Comparison of ENCODE assay signal across 7 cellular contexts in genomic region chr18:59249186-59249774, GRCh38. TPM values are rescaled to one million over a fixed set of nuclear protein-coding genes. Genes with fewer than 3 reads are reported as not detected.
DNase-seq lines count a peak whose midpoint lies in the region; FAIRE-seq and TF ChIP-seq lines count a peak whose summit lies in the region.

No MANE protein-coding gene starts in this region.

- no peak overlapping the region for H3K9ac ChIP-seq in keratinocyte (ENCODE audit: control insufficient read depth, extremely low read depth, insufficient read depth, low read length)

- no peaks in the 10 kb centered on the region for H3K4me1 ChIP-seq in keratinocyte (ENCODE audit: control insufficient read depth, extremely low read depth, insufficient read depth, low read length)
- H3K4me1 ChIP-seq in suprapubic skin: no peaks in the 10 kb centered on the region

- dilution Hi-C loops in keratinocyte (cut with MboI; ENCODE audit: extremely low pct_ligation_motif_present, low sequenced_read_pairs): no loop called here

- H3K9me1 ChIP-seq in keratinocyte (ENCODE audit: control insufficient read depth, extremely low read depth, insufficient read depth, low read length): no peaks in the 10 kb centered on the region

- no peaks in the 10 kb centered on the region for H4K20me1 ChIP-seq in keratinocyte (ENCODE audit: control insufficient read depth, extremely low read depth, insufficient read depth, low read length)

- no peak overlapping the region for H2AFZ ChIP-seq in keratinocyte (ENCODE audit: control insufficient read depth, low read length)

- H3K36me3 ChIP-seq in brain microvascular endothelial cell (replicated peaks) (no peaks in the 10 kb centered on the region), keratinocyte (ENCODE audit: control insufficient read depth in 2 of 2, extremely low read depth in 1 of 2, insufficient read depth in 2 of 2, low read length in 2 of 2) (no peaks in the 10 kb centered on the region), suprapubic skin (no peaks in the 10 kb centered on the region)

- no peak overlapping the region for H3K4me3 ChIP-seq in HL-60 (replicated peaks; ENCODE audit: insufficient read depth, low read length)
- no peak overlapping the region for H3K4me3 ChIP-seq in brain microvascular endothelial cell (ENCODE audit: low read depth, low read length)
- no peak overlapping the region for H3K4me3 ChIP-seq in keratinocyte (ENCODE audit: control insufficient read depth in 2 of 3, extremely low read depth in 1 of 3, insufficient read depth in 2 of 3, low read depth in 1 of 3, low read length in 3 of 3)
- no peak overlapping the region for H3K4me3 ChIP-seq in suprapubic skin

- no peak for TF ChIP-seq POLR2A in suprapubic skin (IDR thresholded peaks at IDR 0.05)

- FAIRE-seq in keratinocyte (lab: Jason Lieb, UNC): peak; percentile 95

- no peak for TF ChIP-seq EP300 in suprapubic skin (IDR thresholded peaks at IDR 0.05)

- peaks cover 13% of the 10 kb centered on the region for H3K27me3 ChIP-seq in HL-60 (ENCODE audit: insufficient read depth, poor library complexity, severe bottlenecking)
- H3K27me3 ChIP-seq in brain microvascular endothelial cell (replicated peaks): peaks cover 21% of the 10 kb centered on the region
- H3K27me3 ChIP-seq in keratinocyte (ENCODE audit: control insufficient read depth, extremely low read depth, insufficient read depth, low read length): peaks cover 10% of the 10 kb centered on the region
- peaks cover 30% of the 10 kb centered on the region for H3K27me3 ChIP-seq in suprapubic skin

- no peak overlapping the region for H3K27ac ChIP-seq in HL-60 (replicated peaks)
- H3K27ac ChIP-seq in brain microvascular endothelial cell: no peak overlapping the region
- H3K27ac ChIP-seq in keratinocyte (ENCODE audit: control insufficient read depth, insufficient read depth, low read length): no peak overlapping the region
- H3K27ac ChIP-seq in suprapubic skin: no peak overlapping the region

- DNase-seq in GM03348 (ENCODE audit: low spot score) (peak; percentile 85), HL-60 (ENCODE audit: low read depth in 1 of 2, low spot score in 1 of 2) (peak in 1 of 2 experiments; percentile 55), NCI-H748 (lab: John Stamatoyannopoulos, UW; ENCODE audit: unreplicated experiment) (peak; percentile 93), brain microvascular endothelial cell (peak; percentile 70), keratinocyte (ENCODE audit: low read depth, low spot score) (peak; percentile 21), suprapubic skin (ENCODE audit: low spot score in 2 of 2) (no peak), germinal center (ENCODE audit: low spot score) (no peak)

- no peaks in the 10 kb centered on the region for H3K9me3 ChIP-seq in keratinocyte (ENCODE audit: control insufficient read depth, low read depth, low read length)
- no peaks in the 10 kb centered on the region for H3K9me3 ChIP-seq in suprapubic skin

- WGBS in suprapubic skin: 24% methylated on average over 5 of the region's 5 CpGs

- in situ Hi-C loops in brain microvascular endothelial cell (cut with HindIII; ENCODE audit: low pct_ligation_motif_present, low sequenced_read_pairs): no loop called here

- no peaks in the 10 kb centered on the region for H3K79me2 ChIP-seq in keratinocyte (ENCODE audit: control insufficient read depth, insufficient read depth, low read length)

- H3K4me2 ChIP-seq in keratinocyte (ENCODE audit: control insufficient read depth, extremely low read depth, insufficient read depth, low read depth, low read length): no peak overlapping the region

- TF ChIP-seq CTCF in HL-60 (IDR thresholded peaks at IDR 0.05; ENCODE audit: insufficient read depth, low read length): peak; percentile 80
- peak; percentile 86 for TF ChIP-seq CTCF in brain microvascular endothelial cell (IDR thresholded peaks at IDR 0.05; ENCODE audit: low read depth, low read length, missing control alignments)
- peak; percentile 67 to 84 (median 84) for TF ChIP-seq CTCF in keratinocyte (optimal IDR thresholded peaks at IDR 0.05 in 1 of 3, IDR thresholded peaks at IDR 0.05 in 1 of 3, conservative IDR thresholded peaks at IDR 0.05 in 1 of 3; ENCODE audit: extremely low read depth in 1 of 3, insufficient read depth in 2 of 3, low read length in 3 of 3)
- peak; percentile 46 to 79 for TF ChIP-seq CTCF in suprapubic skin (IDR thresholded peaks at IDR 0.05)

RNA-seq across cellular contexts. Expression of gene RAX, which starts 24.0 kb away (rescaled TPM):
- polyA plus RNA-seq in keratinocyte: not detected in 3 replicates
- not detected for polyA plus RNA-seq in keratinocyte (2011; ENCODE audit: low read depth)
- not detected in 2 replicates for polyA plus RNA-seq in keratinocyte (2011; cell fraction: cytosol; rRNA removed)
- not detected in 2 replicates for polyA plus RNA-seq in keratinocyte (2011; cell fraction: nucleus; rRNA removed)
- not detected in 2 replicates for polyA plus RNA-seq in keratinocyte (2012; ENCODE audit: low replicate concordance)
- polyA minus RNA-seq in keratinocyte: not detected in 3 replicates
- polyA minus RNA-seq in keratinocyte (2011; cell fraction: cytosol; rRNA and poly(A)+ RNA removed): not detected
- polyA minus RNA-seq in keratinocyte (2011; cell fraction: nucleus; rRNA and poly(A)+ RNA removed): not detected in 2 replicates
- total RNA-seq in suprapubic skin: under 1 TPM in 1 of 4 donors, not detected in 3; 0.18 TPM

RNA-seq across cellular contexts. Expression of gene GRP, which starts 29.3 kb away (rescaled TPM):
- polyA plus RNA-seq in keratinocyte: not detected in 3 replicates
- polyA plus RNA-seq in keratinocyte (2011; ENCODE audit: low read depth): not detected
- polyA plus RNA-seq in keratinocyte (2011; cell fraction: cytosol; rRNA removed): not detected in 2 replicates
- not detected in 2 replicates for polyA plus RNA-seq in keratinocyte (2011; cell fraction: nucleus; rRNA removed)
- not detected in 2 replicates for polyA plus RNA-seq in keratinocyte (2012; ENCODE audit: low replicate concordance)
- not detected in 3 replicates for polyA minus RNA-seq in keratinocyte
- not detected for polyA minus RNA-seq in keratinocyte (2011; cell fraction: cytosol; rRNA and poly(A)+ RNA removed)
- not detected in 2 replicates for polyA minus RNA-seq in keratinocyte (2011; cell fraction: nucleus; rRNA and poly(A)+ RNA removed)
- total RNA-seq in suprapubic skin: not detected

Comparison
In these comparisons a context has a peak if more than half of its experiments do, and no peak if none do; other contexts are left out.
1. DNase-seq: peak in GM03348 (single experiment), NCI-H748 (single experiment), brain microvascular endothelial cell (single experiment) and keratinocyte (single experiment); none in suprapubic skin (0 of 2) and germinal center (single experiment).
2. Peak in every context shown above with its lines, with median percentiles within 50 percentile points of each other: CTCF ChIP-seq.